11 cellular contexts compared by ENCODE assay signal in genomic region chr4:147863111-147863747, GRCh38.
A peak's percentile ranks its signal among the peaks of the same experiment; 100 is the strongest.
DNase-seq lines count a peak whose midpoint lies in the region; ATAC-seq and TF ChIP-seq lines count a peak whose summit lies in the region.
"Had no signal": no experiment of that assay in that cellular context is flagged by ENCODE, and none has a peak within 500 bp of the region (broad histone marks: within the 10 kb centered on the region; RNA-seq: fewer than 3 reads in every experiment).

No MANE protein-coding gene starts in this region.

- no peak overlapping the region for H3K4me3 Mint-ChIP-seq in effector memory CD8-positive, alpha-beta T cell
- H3K4me3 Mint-ChIP-seq in Calu3 (ENCODE audit: low read depth, unreplicated experiment) = no peak overlapping the region
- H3K4me3 Mint-ChIP-seq: CD4-positive, CD25-positive, alpha-beta regulatory T cell had no signal

- TF ChIP-seq POLR2A in GM18505 (IDR thresholded peaks at IDR 0.05; ENCODE audit: borderline replicate concordance, extremely low read depth, insufficient read depth, insufficient read length) = no peak

- H3K27ac Mint-ChIP-seq in effector memory CD8-positive, alpha-beta T cell = no peak overlapping the region
- no peak overlapping the region for H3K27ac Mint-ChIP-seq in Calu3 (ENCODE audit: unreplicated experiment)

- ATAC-seq in GM19395 (IDR thresholded peaks at IDR 0.05; ENCODE audit: unreplicated experiment) (peak; percentile 69), HG03354 (IDR thresholded peaks at IDR 0.05; ENCODE audit: poor library complexity, severe bottlenecking, unreplicated experiment) (peak; percentile 47), GM18505 (IDR thresholded peaks at IDR 0.05; ENCODE audit: unreplicated experiment) (no peak)
- ATAC-seq in effector memory CD8-positive, alpha-beta T cell (replicated peaks) = no peak

- H3K4me1 Mint-ChIP-seq in effector memory CD8-positive, alpha-beta T cell (ENCODE audit: low read depth in 2 of 2) = peaks cover 0 to 4% of the 10 kb centered on the region in 2 donors
- no peaks in the 10 kb centered on the region for H3K4me1 Mint-ChIP-seq in Calu3 (ENCODE audit: low read depth, unreplicated experiment)

- H3K27me3 Mint-ChIP-seq in effector memory CD8-positive, alpha-beta T cell = no peaks in the 10 kb centered on the region
- no peaks in the 10 kb centered on the region for H3K27me3 Mint-ChIP-seq in Calu3 (ENCODE audit: unreplicated experiment)
- H3K27me3 Mint-ChIP-seq: CD4-positive, CD25-positive, alpha-beta regulatory T cell had no signal

- intact Hi-C loops in Calu3 (cut with micrococcal nuclease; ENCODE audit: unreplicated experiment) = no loop called here

- H3K36me3 Mint-ChIP-seq in effector memory CD8-positive, alpha-beta T cell (ENCODE audit: insufficient read depth) = peaks cover 4% of the 10 kb centered on the region
- H3K36me3 Mint-ChIP-seq in Calu3 (ENCODE audit: insufficient read depth, unreplicated experiment) = no peaks in the 10 kb centered on the region

- TF ChIP-seq CTCF in Calu3 (IDR thresholded peaks at IDR 0.05; ENCODE audit: unreplicated experiment) = no peak

- DNase-seq in EH (ENCODE audit: low read depth) (peak; percentile 21), fibroblast of peridontal ligament (ENCODE audit: extremely low read depth) (peak; percentile 63), SHP77 treated with DMSO at 0.1 percent for 48 hours (lab: John Stamatoyannopoulos, UW) (no peak), Calu3 (no peak)
- no peak for DNase-seq in effector memory CD8-positive, alpha-beta T cell
- DNase-seq: CD4-positive, CD25-positive, alpha-beta regulatory T cell; cerebellar nuclear complex; NCI-H2171 had no signal

- H3K9me3 Mint-ChIP-seq in effector memory CD8-positive, alpha-beta T cell = no peaks in the 10 kb centered on the region
- no peaks in the 10 kb centered on the region for H3K9me3 Mint-ChIP-seq in Calu3 (ENCODE audit: low read depth, unreplicated experiment)
- H3K9me3 Mint-ChIP-seq: CD4-positive, CD25-positive, alpha-beta regulatory T cell had no signal

- CTCF ChIA-PET in Calu3 (lab: Charles Lee) = no interaction called here

- BruUV-seq in Calu3 (replicated peaks; lab: Mats Ljungman, UMichigan) = no TSS peak

Comparison
In these comparisons a context has a peak if more than half of its experiments do, and no peak if none do; other contexts are left out.
1. DNase-seq: peak in EH (single experiment) and fibroblast of peridontal ligament (single experiment); none in SHP77 treated with DMSO at 0.1 percent for 48 hours (single experiment), effector memory CD8-positive, alpha-beta T cell (0 of 3) and Calu3 (single experiment).
2. ATAC-seq: peak in GM19395 (single experiment) and HG03354 (single experiment); none in effector memory CD8-positive, alpha-beta T cell (single experiment) and GM18505 (single experiment).